In the genomic region with DNA sequence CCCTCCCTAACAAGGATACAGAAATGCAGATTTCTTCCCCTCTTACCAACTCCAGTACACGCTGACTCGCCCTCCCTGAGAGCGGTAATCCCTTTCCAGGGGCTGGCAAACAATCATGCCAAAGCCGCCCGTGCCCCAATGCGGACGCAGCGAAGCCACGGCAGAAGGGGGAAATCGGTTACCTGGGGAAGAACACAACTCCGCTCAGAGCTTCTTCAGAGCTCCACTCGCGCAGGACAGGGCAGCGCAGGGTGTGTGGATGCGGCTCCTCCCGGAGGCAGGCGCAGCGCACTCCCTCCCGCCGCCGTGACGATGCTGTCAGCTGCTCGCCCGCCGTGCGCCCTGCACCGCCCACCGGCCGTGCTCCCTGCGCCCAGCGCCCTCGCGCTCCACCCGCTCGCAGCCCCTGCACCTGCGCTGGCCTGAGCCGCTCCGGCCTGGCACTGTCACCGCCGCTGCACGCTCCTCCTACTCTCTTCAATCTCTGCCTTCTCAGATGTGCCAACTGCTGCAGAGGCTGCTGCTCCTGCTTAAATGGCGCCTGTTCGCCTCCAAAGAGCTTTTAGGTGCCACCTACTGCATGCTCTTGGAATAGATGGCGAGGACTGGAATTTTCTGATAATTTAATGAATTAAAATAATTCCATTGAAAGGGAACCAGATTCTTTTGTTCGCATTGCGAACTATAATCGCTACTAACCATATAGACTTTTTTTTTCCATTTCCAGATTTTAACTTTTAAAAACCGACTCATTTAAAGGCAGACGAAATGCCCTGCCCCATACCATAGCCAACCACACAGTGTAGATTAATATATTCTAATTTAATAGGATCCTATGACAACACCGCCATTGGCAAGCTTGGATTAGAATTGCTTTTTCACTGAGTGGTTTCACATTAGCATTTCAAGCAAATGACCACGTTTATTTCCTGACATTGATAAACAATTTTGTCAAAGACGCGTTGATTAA, we compare ENCODE assay signal across 8 cellular contexts. TPM values are rescaled to one million over a fixed set of nuclear protein-coding genes. Genes with fewer than 3 reads are reported as not detected.
DNase-seq lines count a peak whose midpoint lies in the region; ATAC-seq, FAIRE-seq and TF ChIP-seq lines count a peak whose summit lies in the region.

A gene with protein sequence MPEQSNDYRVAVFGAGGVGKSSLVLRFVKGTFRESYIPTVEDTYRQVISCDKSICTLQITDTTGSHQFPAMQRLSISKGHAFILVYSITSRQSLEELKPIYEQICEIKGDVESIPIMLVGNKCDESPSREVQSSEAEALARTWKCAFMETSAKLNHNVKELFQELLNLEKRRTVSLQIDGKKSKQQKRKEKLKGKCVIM (minus strand): TSS at position 255 of the 970 bp plus-strand sequence. CDS start 28,997 bp downstream, outside the sequence.

- peaks cover 6% of the 10 kb centered on the region for H3K4me1 Mint-ChIP-seq in astrocyte (ENCODE audit: low read depth, unreplicated experiment)

- TF ChIP-seq CTCF in astrocyte (IDR thresholded peaks at IDR 0.05; ENCODE audit: insufficient read depth, low read depth, low read length) (peak; percentile 39), hepatocyte (IDR thresholded peaks at IDR 0.05; ENCODE audit: poor library complexity) (peak; percentile 62), psoas muscle (IDR thresholded peaks at IDR 0.05) (peak; percentile 31)

- H3K9ac ChIP-seq in astrocyte (ENCODE audit: low read length), result peak within 1 kb of the TSS; percentile 52

- no peak within 1 kb of the TSS for H3K27ac ChIP-seq in astrocyte (ENCODE audit: low read depth, low read length)
- peak within 1 kb of the TSS; percentile 10 for H3K27ac ChIP-seq in hepatocyte
- H3K27ac ChIP-seq in psoas muscle, result no peak within 1 kb of the TSS

- ATAC-seq in psoas muscle (peak; percentile 78 to 85 (median 82)), HG03159 (IDR thresholded peaks at IDR 0.05; ENCODE audit: unreplicated experiment) (no peak), GM18519 (IDR thresholded peaks at IDR 0.05; ENCODE audit: low FRiP score, unreplicated experiment) (no peak)

- intact Hi-C loops in psoas muscle (cut with DNase I), result loop anchor here in 1 of 2 donors (5.0 to 10.0 kb wide), 2 partner anchors 501 to 1048 kb away; no protein-coding TSS in a partner anchor

- DNase-seq in CD1c-positive myeloid dendritic cell (ENCODE audit: extremely low spot score) (peak; percentile 30), H4 (ENCODE audit: low spot score) (peak; percentile 52), NCI-H345 treated with DMSO at 0.1 percent for 48 hours (lab: John Stamatoyannopoulos, UW; ENCODE audit: unreplicated experiment) (peak; percentile 60), astrocyte (ENCODE audit: low read depth) (peak; percentile 39), hepatocyte (ENCODE audit: low spot score) (peak; percentile 84), psoas muscle (peak; percentile 24 to 55)

- no peaks in the 10 kb centered on the region for H3K9me2 ChIP-seq in hepatocyte (replicated peaks; ENCODE audit: insufficient read depth)

- H3K9me3 ChIP-seq in astrocyte (ENCODE audit: insufficient read depth, low read depth, low read length) (no peaks in the 10 kb centered on the region), hepatocyte (ENCODE audit: low read depth) (no peaks in the 10 kb centered on the region), psoas muscle (no peaks in the 10 kb centered on the region)

- WGBS in hepatocyte (ENCODE audit: low lambda C conversion rate, missing lambda C conversion rate), result 9% methylated on average over 53 of the region's 53 CpGs
- WGBS in psoas muscle, 3 donors, result 6% methylated on average over 53 of the region's 53 CpGs

- H3K4me3 ChIP-seq in astrocyte (ENCODE audit: insufficient read depth, low read depth, low read length) (peak within 1 kb of the TSS; percentile 60), hepatocyte (peak within 1 kb of the TSS; percentile 51), psoas muscle (peak within 1 kb of the TSS; percentile 65)

- H2AFZ ChIP-seq in astrocyte (ENCODE audit: low read depth, low read length), result peak within 1 kb of the TSS; percentile 98
- peak within 1 kb of the TSS; percentile 92 for H2AFZ ChIP-seq in hepatocyte

- no peaks in the 10 kb centered on the region for H4K20me1 ChIP-seq in astrocyte (ENCODE audit: insufficient read depth, low read length)
- no peaks in the 10 kb centered on the region for H4K20me1 ChIP-seq in hepatocyte (ENCODE audit: insufficient read depth, poor library complexity, severe bottlenecking)

- H3K27ac Mint-ChIP-seq in astrocyte (ENCODE audit: unreplicated experiment), result no peak within 1 kb of the TSS

- FAIRE-seq in astrocyte (lab: Jason Lieb, UNC), result no peak

- H3K27me3 Mint-ChIP-seq in astrocyte (ENCODE audit: low read depth, unreplicated experiment), result peaks cover 47% of the 10 kb centered on the region

- no peaks in the 10 kb centered on the region for H3K9me3 Mint-ChIP-seq in astrocyte (ENCODE audit: unreplicated experiment)

- H3K4me2 ChIP-seq in astrocyte (ENCODE audit: low read length), result peak within 1 kb of the TSS; percentile 95
- peak within 1 kb of the TSS; percentile 88 for H3K4me2 ChIP-seq in hepatocyte

- H3K36me3 Mint-ChIP-seq in astrocyte (ENCODE audit: low read depth, unreplicated experiment), result no peaks in the 10 kb centered on the region

- no peaks in the 10 kb centered on the region for H3K36me3 ChIP-seq in astrocyte (ENCODE audit: insufficient read depth, low read length)
- no peaks in the 10 kb centered on the region for H3K36me3 ChIP-seq in hepatocyte (replicated peaks; ENCODE audit: insufficient read depth, low read depth)
- no peaks in the 10 kb centered on the region for H3K36me3 ChIP-seq in psoas muscle (ENCODE audit: insufficient read depth in 1 of 2, low read depth in 1 of 2)

- no peaks in the 10 kb centered on the region for H3K79me2 ChIP-seq in astrocyte (ENCODE audit: insufficient read depth, low read length)
- no peaks in the 10 kb centered on the region for H3K79me2 ChIP-seq in hepatocyte

- peak within 1 kb of the TSS; percentile 97 for H3K4me3 Mint-ChIP-seq in astrocyte (ENCODE audit: unreplicated experiment)

- H3K27me3 ChIP-seq in astrocyte (ENCODE audit: insufficient read depth, low read length), result peaks cover 20% of the 10 kb centered on the region
- peaks cover 13% of the 10 kb centered on the region for H3K27me3 ChIP-seq in hepatocyte
- peaks cover 0 to 29% (median 0%) of the 10 kb centered on the region in 3 donors for H3K27me3 ChIP-seq in psoas muscle (ENCODE audit: insufficient read depth in 3 of 3, low read length in 2 of 3)

- H3K4me1 ChIP-seq in astrocyte (ENCODE audit: insufficient read depth, low read length) (peaks cover 5% of the 10 kb centered on the region), hepatocyte (ENCODE audit: insufficient read depth) (peaks cover 3% of the 10 kb centered on the region), psoas muscle (peaks cover 3% of the 10 kb centered on the region)

RNA-seq across cellular contexts. Expression of the gene that starts here (rescaled TPM):
- total RNA-seq in H4 (2014; rRNA removed; shearing (Covaris generic)), result 0.08 and 0.23 TPM in 2 replicates
- 0.24 and 0.27 TPM in 2 replicates for total RNA-seq in astrocyte
- 1.1 and 1.6 TPM in 2 replicates for total RNA-seq in hepatocyte
- polyA plus RNA-seq in hepatocyte, result 0.41 and 1.2 TPM in 2 replicates
- total RNA-seq in psoas muscle, result under 1 TPM in 1 of 4 donors, not detected in 3; 0.05 TPM
- under 1 TPM in 2 of 3 donors, not detected in 1; 0.06 to 0.07 TPM for polyA plus RNA-seq in psoas muscle

Comparison
In these comparisons a context has a peak if more than half of its experiments do, and no peak if none do; other contexts are left out.
1. Peak in DNase-seq in H4; RNA of the gene not detected or under 1 TPM.
2. Peak in DNase-seq, H3K4me3 ChIP-seq, H3K9ac ChIP-seq and H3K4me2 ChIP-seq in astrocyte; RNA of the gene not detected or under 1 TPM.
3. Peak in DNase-seq, ATAC-seq and H3K4me3 ChIP-seq in psoas muscle; RNA of the gene not detected or under 1 TPM.
4. DNase-seq: peak in every context shown above with its lines; median percentile 84 in hepatocyte; 60 in NCI-H345 treated with DMSO at 0.1 percent for 48 hours; 52 in H4; 40 in psoas muscle; 39 in astrocyte; 30 in CD1c-positive myeloid dendritic cell.